Comparison of ENCODE assay signal across 14 cellular contexts in the genomic region with DNA sequence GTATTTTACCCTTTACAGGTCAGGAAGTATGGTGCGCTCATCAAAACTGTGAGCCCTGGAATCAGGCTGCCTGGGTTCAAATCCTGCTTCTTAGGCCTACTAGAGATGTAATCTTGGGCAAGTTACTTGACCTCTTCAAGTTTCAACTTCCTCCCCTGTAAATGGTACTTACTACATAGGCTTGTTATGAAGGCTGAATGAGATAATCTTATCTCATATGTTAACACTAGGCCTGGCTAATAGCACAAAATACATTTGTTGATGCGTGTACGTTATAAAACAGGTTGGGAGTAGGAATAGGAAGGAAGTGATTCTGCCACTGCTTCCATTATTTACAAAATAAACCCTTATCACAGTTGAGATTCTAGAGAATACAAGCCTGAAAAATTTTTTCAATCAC. TPM values are rescaled to one million over a fixed set of nuclear protein-coding genes. Genes with fewer than 3 reads are reported as not detected.
"Had no signal": no experiment of that assay in that cellular context is flagged by ENCODE, and none has a peak within 500 bp of the region (broad histone marks: within the 10 kb centered on the region; RNA-seq: fewer than 3 reads in every experiment).

No MANE protein-coding gene starts in this region.

- H3K9me3 Mint-ChIP-seq: activated CD4-positive, alpha-beta memory T cell treated with anti-CD3 and anti-CD28 coated beads for 36 hours; activated T-cell treated with anti-CD3 and anti-CD28 coated beads, Interleukin-2, amount 50 U/mL, for 72 hours; endodermal cell; natural killer cell treated with Interleukin-12 subunit alpha and Interleukin-12 subunit beta and Interleukin-15 and Interleukin-18, amount 100 ng/mL, for 72 hours had no signal

- H3K36me3 ChIP-seq: ascending aorta, ovary had no signal

- H3K36me3 Mint-ChIP-seq: activated CD4-positive, alpha-beta memory T cell treated with anti-CD3 and anti-CD28 coated beads for 36 hours; natural killer cell treated with Interleukin-12 subunit alpha and Interleukin-12 subunit beta and Interleukin-15 and Interleukin-18, amount 100 ng/mL, for 72 hours had no signal

- DNase-seq: activated CD4-positive, alpha-beta memory T cell treated with anti-CD3 and anti-CD28 coated beads for 36 hours; activated CD4-positive, alpha-beta T cell treated with anti-CD3 and anti-CD28 coated beads for 1 hour; activated T-cell treated with anti-CD3 and anti-CD28 coated beads, Interleukin-2, amount 50 U/mL, for 72 hours; cortex of kidney; endodermal cell; left cardiac atrium; ovary; stimulated activated CD4-positive, alpha-beta T cell treated with anti-CD3 and anti-CD28 coated beads, Interleukin-2, amount 100 ng/mL, for 48 hours; stimulated activated naive CD8-positive, alpha-beta T cell treated with anti-CD3 and anti-CD28 coated beads, Interleukin-15, Interleukin-2, amounts not matched to agents 100 U/mL and 50 U/mL, for 24 hours; T-helper 2 cell had no signal

- H3K4me3 Mint-ChIP-seq: activated CD4-positive, alpha-beta memory T cell treated with anti-CD3 and anti-CD28 coated beads for 36 hours; activated T-cell treated with anti-CD3 and anti-CD28 coated beads, Interleukin-2, amount 50 U/mL, for 72 hours; endodermal cell; natural killer cell treated with Interleukin-12 subunit alpha and Interleukin-12 subunit beta and Interleukin-15 and Interleukin-18, amount 100 ng/mL, for 72 hours had no signal

- FAIRE-seq: TTC549, urothelium cell line had no signal

- ATAC-seq: left cardiac atrium; natural killer cell treated with Interleukin-12 subunit alpha and Interleukin-12 subunit beta and Interleukin-15 and Interleukin-18, amount 100 ng/mL, for 72 hours had no signal

- H3K27ac Mint-ChIP-seq: activated CD4-positive, alpha-beta memory T cell treated with anti-CD3 and anti-CD28 coated beads for 36 hours; activated T-cell treated with anti-CD3 and anti-CD28 coated beads, Interleukin-2, amount 50 U/mL, for 72 hours; endodermal cell; natural killer cell treated with Interleukin-12 subunit alpha and Interleukin-12 subunit beta and Interleukin-15 and Interleukin-18, amount 100 ng/mL, for 72 hours had no signal

- H3K27me3 ChIP-seq: ascending aorta, ovary had no signal

- H3K9me3 ChIP-seq: ascending aorta, ovary had no signal

RNA-seq across cellular contexts. Expression of a gene that starts 1.7 kb away (rescaled TPM):
- total RNA-seq: activated CD4-positive, alpha-beta memory T cell treated with anti-CD3 and anti-CD28 coated beads for 36 hours; activated T-cell treated with anti-CD3 and anti-CD28 coated beads, Interleukin-2, amount 50 U/mL, for 72 hours; natural killer cell treated with Interleukin-12 subunit alpha and Interleukin-12 subunit beta and Interleukin-15 and Interleukin-18, amount 100 ng/mL, for 72 hours had no signal
